ENCODE assay signal across 9 cellular contexts in the genomic region with DNA sequence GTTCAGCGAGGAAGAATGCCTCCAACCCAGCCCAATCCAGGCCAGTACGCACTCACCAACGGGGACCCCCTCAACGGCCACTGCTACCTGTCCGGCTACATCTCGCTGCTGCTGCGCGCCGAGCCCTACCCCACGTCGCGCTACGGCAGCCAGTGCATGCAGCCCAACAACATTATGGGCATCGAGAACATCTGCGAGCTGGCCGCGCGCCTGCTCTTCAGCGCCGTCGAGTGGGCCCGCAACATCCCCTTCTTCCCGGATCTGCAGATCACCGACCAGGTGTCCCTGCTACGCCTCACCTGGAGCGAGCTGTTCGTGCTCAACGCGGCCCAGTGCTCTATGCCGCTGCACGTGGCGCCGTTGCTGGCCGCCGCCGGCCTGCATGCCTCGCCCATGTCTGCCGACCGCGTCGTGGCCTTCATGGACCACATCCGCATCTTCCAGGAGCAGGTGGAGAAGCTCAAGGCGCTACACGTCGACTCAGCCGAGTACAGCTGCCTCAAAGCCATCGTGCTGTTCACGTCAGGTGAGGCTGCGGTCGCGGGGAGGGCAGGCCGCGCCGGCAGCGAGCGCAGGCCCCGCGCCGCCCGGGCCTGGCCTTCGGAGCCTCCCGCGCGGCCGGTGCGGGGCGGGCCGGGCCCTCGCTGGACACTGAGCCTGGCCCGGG. TPM values are rescaled to one million over a fixed set of nuclear protein-coding genes. Genes with fewer than 3 reads are reported as not detected.
DNase-seq lines count a peak whose midpoint lies in the region; ATAC-seq and TF ChIP-seq lines count a peak whose summit lies in the region.
"Had no signal": no experiment of that assay in that cellular context is flagged by ENCODE, and none has a peak within 500 bp of the region (broad histone marks: within the 10 kb centered on the region; RNA-seq: fewer than 3 reads in every experiment).

No MANE protein-coding gene starts in this region.

- H3K23me2 ChIP-seq in H9 (ENCODE audit: insufficient read length, low read depth, low read length, poor library complexity, severe bottlenecking): no peaks in the 10 kb centered on the region

- H3K4me3 Mint-ChIP-seq in H9: peak overlapping the region in 1 of 2 experiments; percentile 69; a peak in 2 of 5 replicates
- H3K4me3 Mint-ChIP-seq in activated T-helper 17 cell treated with anti-CD3 and anti-CD28 coated beads, Interleukin-2, amount 50 U/mL, for 72 hours: peak overlapping the region; percentile 1

- no peak overlapping the region for H3K14ac ChIP-seq in H9 (ENCODE audit: insufficient read depth, low read length)

- H2AFZ ChIP-seq in H9 (ENCODE audit: low read length) (no peak overlapping the region), hepatocyte (no peak overlapping the region)

- no peak overlapping the region for H3K56ac ChIP-seq in H9 (ENCODE audit: insufficient read length, low read depth, low read length)

- no peak overlapping the region for H2BK120ac ChIP-seq in H9 (ENCODE audit: low read depth, low read length, poor library complexity, severe bottlenecking)

- no peak overlapping the region for H2BK12ac ChIP-seq in H9 (ENCODE audit: insufficient read length, low read depth, low read length)

- H4K20me1 ChIP-seq in H9 (ENCODE audit: control insufficient read depth, insufficient read depth, insufficient read length) (no peaks in the 10 kb centered on the region), hepatocyte (ENCODE audit: insufficient read depth, poor library complexity, severe bottlenecking) (peaks cover 13% of the 10 kb centered on the region)

- H3K36me3 ChIP-seq in hepatocyte (replicated peaks; ENCODE audit: insufficient read depth, low read depth): no peaks in the 10 kb centered on the region

- TF ChIP-seq CTCF in H9 (conservative IDR thresholded peaks at IDR 0.05) (no peak), hepatocyte (IDR thresholded peaks at IDR 0.05; ENCODE audit: poor library complexity) (no peak), retinal pigment epithelial cell (conservative IDR thresholded peaks at IDR 0.05; ENCODE audit: low read depth, low read length) (no peak)

- no peak overlapping the region for H2BK20ac ChIP-seq in H9 (ENCODE audit: low read depth, low read length, poor library complexity, severe bottlenecking)

- H3K9ac ChIP-seq in H9 (ENCODE audit: extremely low read depth, insufficient read length, low read length): no peak overlapping the region

- no peak overlapping the region for H3T11ph ChIP-seq in H9 (ENCODE audit: low read length)

- H3K79me1 ChIP-seq in H9 (ENCODE audit: insufficient read depth, low read depth, low read length, poor library complexity, severe bottlenecking): no peaks in the 10 kb centered on the region

- peaks cover 2 to 16% of the 10 kb centered on the region in 2 experiments; a peak in 3 of 5 replicates for H3K9me3 Mint-ChIP-seq in H9
- H3K9me3 Mint-ChIP-seq in activated T-helper 17 cell treated with anti-CD3 and anti-CD28 coated beads, Interleukin-2, amount 50 U/mL, for 72 hours: no peaks in the 10 kb centered on the region

- peaks cover 0 to 2% (median 0%) of the 10 kb centered on the region in 3 experiments; a peak in 1 of 7 replicates for H3K36me3 Mint-ChIP-seq in H9 (ENCODE audit: insufficient read depth in 1 of 3, low read depth in 3 of 3)
- H3K36me3 Mint-ChIP-seq in activated T-helper 17 cell treated with anti-CD3 and anti-CD28 coated beads, Interleukin-2, amount 50 U/mL, for 72 hours (ENCODE audit: low read depth): peaks cover 23% of the 10 kb centered on the region

- H4K5ac ChIP-seq in H9 (ENCODE audit: insufficient read length, low read depth, low read length): no peak overlapping the region

- H3K27me3 ChIP-seq in H9 (ENCODE audit: insufficient read depth, low read length) (peaks cover 85% of the 10 kb centered on the region), hepatocyte (peaks cover 83% of the 10 kb centered on the region)

- H3K27ac Mint-ChIP-seq in H9: no peak overlapping the region
- no peak overlapping the region for H3K27ac Mint-ChIP-seq in activated T-helper 17 cell treated with anti-CD3 and anti-CD28 coated beads, Interleukin-2, amount 50 U/mL, for 72 hours

- H3K4me1 ChIP-seq in H9 (ENCODE audit: insufficient read depth, low read length) (peaks cover 2% of the 10 kb centered on the region; the same call in 1 of the 2 replicates), hepatocyte (ENCODE audit: insufficient read depth) (peaks cover 5% of the 10 kb centered on the region)

- no peak overlapping the region for H3K23ac ChIP-seq in H9 (ENCODE audit: insufficient read length, low read depth, low read length)

- WGBS in H9 (ENCODE audit: extremely low coverage, insufficient read length, low lambda C conversion rate): no CpG with 5 or more reads among the region's 70 CpGs
- WGBS in hepatocyte (ENCODE audit: low lambda C conversion rate, missing lambda C conversion rate): 14% methylated on average over 64 of the region's 70 CpGs

- H4K91ac ChIP-seq in H9 (ENCODE audit: insufficient read length, low read depth, low read length): no peak overlapping the region

- no peak overlapping the region for H2BK15ac ChIP-seq in H9 (ENCODE audit: low read depth, low read length)

- no peak for ATAC-seq in activated T-helper 17 cell treated with anti-CD3 and anti-CD28 coated beads, Interleukin-2, amount 50 U/mL, for 72 hours (replicated peaks)
- ATAC-seq in HG02884 (IDR thresholded peaks at IDR 0.05; ENCODE audit: unreplicated experiment): no peak

- H3K27me3 Mint-ChIP-seq in H9 (ENCODE audit: low read depth): peaks cover 38% of the 10 kb centered on the region
- peaks cover 58% of the 10 kb centered on the region for H3K27me3 Mint-ChIP-seq in activated T-helper 17 cell treated with anti-CD3 and anti-CD28 coated beads, Interleukin-2, amount 50 U/mL, for 72 hours

- peak; percentile 68 for DNase-seq in H9
- no peak for DNase-seq in hepatocyte (ENCODE audit: low spot score)
- DNase-seq in retinal pigment epithelial cell (ENCODE audit: low read depth): no peak
- no peak for DNase-seq in NAMALWA (ENCODE audit: low spot score)
- no peak for DNase-seq in NCI-H1436 treated with DMSO at 0.1 percent for 48 hours (lab: John Stamatoyannopoulos, UW)
- DNase-seq in stimulated activated CD4-positive, alpha-beta T cell treated with anti-CD3 and anti-CD28 coated beads, Interleukin-15, amount 100 ng/mL, for 24 hours: no peak
- DNase-seq: NCI-H82 had no signal

- H3K27ac ChIP-seq in H9 (ENCODE audit: insufficient read length, low read depth, low read length) (no peak overlapping the region), hepatocyte (no peak overlapping the region)

- H3K4ac ChIP-seq in H9 (ENCODE audit: low read depth, low read length): no peak overlapping the region

- H3K9me2 ChIP-seq in hepatocyte (replicated peaks; ENCODE audit: insufficient read depth): no peaks in the 10 kb centered on the region

- H2AK5ac ChIP-seq in H9 (ENCODE audit: insufficient read length, low read length): no peak overlapping the region

- no peak overlapping the region for H3K4me3 ChIP-seq in hepatocyte
- H3K4me3 ChIP-seq in retinal pigment epithelial cell (ENCODE audit: low read length): peak overlapping the region; percentile 93

- H3K18ac ChIP-seq in H9 (ENCODE audit: insufficient read length, low read depth, low read length): no peak overlapping the region

- H3K9me3 ChIP-seq in H9 (ENCODE audit: control insufficient read depth, low read depth, low read length) (no peaks in the 10 kb centered on the region), hepatocyte (ENCODE audit: low read depth) (no peaks in the 10 kb centered on the region)

- H3K79me2 ChIP-seq in H9 (ENCODE audit: insufficient read depth, low read length) (no peaks in the 10 kb centered on the region), hepatocyte (peaks cover 8% of the 10 kb centered on the region)

- no peak overlapping the region for H3K4me2 ChIP-seq in H9 (ENCODE audit: insufficient read depth, insufficient read length, low read length)
- H3K4me2 ChIP-seq in hepatocyte: peak overlapping the region; percentile 94

- no peak overlapping the region for H4K8ac ChIP-seq in H9 (replicated peaks; ENCODE audit: insufficient read length, low read depth, low read length)

- H2BK5ac ChIP-seq in H9 (ENCODE audit: insufficient read length, low read length): no peak overlapping the region

- H3K4me1 Mint-ChIP-seq in H9: peaks cover 10 to 23% of the 10 kb centered on the region in 2 experiments
- peaks cover 4% of the 10 kb centered on the region for H3K4me1 Mint-ChIP-seq in activated T-helper 17 cell treated with anti-CD3 and anti-CD28 coated beads, Interleukin-2, amount 50 U/mL, for 72 hours

RNA-seq across cellular contexts. Expression of gene NR2F1, which starts 5.0 kb away (rescaled TPM):
- total RNA-seq in H9 (2021) (not detected in 2 replicates), hepatocyte (15.9 and 19.9 TPM in 2 replicates)
- total RNA-seq in activated T-helper 17 cell treated with anti-CD3 and anti-CD28 coated beads, Interleukin-2, amount 50 U/mL, for 72 hours: not detected
- polyA plus RNA-seq in hepatocyte: 7.3 and 8.9 TPM in 2 replicates

RNA-seq across cellular contexts. Expression of gene NR2F1-AS1, which starts 7.0 kb away (rescaled TPM):
- 1.7 and 1.9 TPM in 2 replicates for total RNA-seq in H9 (2021)
- total RNA-seq in activated T-helper 17 cell treated with anti-CD3 and anti-CD28 coated beads, Interleukin-2, amount 50 U/mL, for 72 hours: not detected
- 8.2 and 8.4 TPM in 2 replicates for total RNA-seq in hepatocyte
- 8.6 and 9.3 TPM in 2 replicates for polyA plus RNA-seq in hepatocyte

Comparison
In these comparisons a context has a peak if more than half of its experiments do, and no peak if none do; other contexts are left out.
1. RNA of gene NR2F1, which starts 5.0 kb away (total RNA-seq): 15.9 to 19.9 TPM in hepatocyte; not detected in H9 and not detected in activated T-helper 17 cell treated with anti-CD3 and anti-CD28 coated beads, Interleukin-2, amount 50 U/mL, for 72 hours; every median in the first group is over 10 times any median in the second.